Comparison of ENCODE assay signal across 13 cellular contexts in genomic region chr1:226719596-226720386, GRCh38. TPM values are rescaled to one million over a fixed set of nuclear protein-coding genes. Genes with fewer than 3 reads are reported as not detected.
DNase-seq lines count a peak whose midpoint lies in the region; ATAC-seq and TF ChIP-seq lines count a peak whose summit lies in the region.
"Had no signal": no experiment of that assay in that cellular context is flagged by ENCODE, and none has a peak within 500 bp of the region (broad histone marks: within the 10 kb centered on the region; RNA-seq: fewer than 3 reads in every experiment).

No MANE protein-coding gene starts in this region.

- peaks cover 52% of the 10 kb centered on the region for H4K20me1 ChIP-seq in BLaER1

- no peak overlapping the region for H3K4me3 Mint-ChIP-seq in activated naive CD8-positive, alpha-beta T cell treated with anti-CD3 and anti-CD28 coated beads for 36 hours
- peak overlapping the region in 2 of 8 donors; percentile 32 to 34 for H3K4me3 Mint-ChIP-seq in naive B cell
- H3K4me3 Mint-ChIP-seq: mesothelial cell of epicardium had no signal

- H3K9ac ChIP-seq in BLaER1, result no peak overlapping the region

- H3K4me1 ChIP-seq in BLaER1, result peaks cover 94% of the 10 kb centered on the region

- no peaks in the 10 kb centered on the region; the same call in 1 of the 2 replicates for H3K27me3 ChIP-seq in BLaER1

- peak overlapping the region; percentile 7; the same call in 1 of the 2 replicates for H3K27ac ChIP-seq in BLaER1
- no peak overlapping the region for H3K27ac ChIP-seq in coronary artery
- H3K27ac ChIP-seq: VCaP had no signal

- DNase-seq in COLO829 (ENCODE audit: low spot score), result peak; percentile 74
- DNase-seq in activated naive CD8-positive, alpha-beta T cell treated with anti-CD3 and anti-CD28 coated beads for 36 hours, result no peak
- DNase-seq in naive B cell, result no peak
- no peak for DNase-seq in foreskin fibroblast
- DNase-seq in NCI-H187 treated with DMSO at 0.1 percent for 48 hours (lab: John Stamatoyannopoulos, UW), result no peak
- DNase-seq in coronary artery (ENCODE audit: low spot score), result no peak
- DNase-seq: NCI-H1048, NCI-H524 treated with DMSO at 0.1 percent for 48 hours had no signal

- no peaks in the 10 kb centered on the region for H3K9me3 Mint-ChIP-seq in activated naive CD8-positive, alpha-beta T cell treated with anti-CD3 and anti-CD28 coated beads for 36 hours
- no peaks in the 10 kb centered on the region for H3K9me3 Mint-ChIP-seq in naive B cell
- H3K9me3 Mint-ChIP-seq: mesothelial cell of epicardium had no signal

- H3K36me3 ChIP-seq in BLaER1, result peaks cover 34% of the 10 kb centered on the region

- H3K9me3 ChIP-seq in BLaER1, result no peaks in the 10 kb centered on the region

- H3K36me3 Mint-ChIP-seq in activated naive CD8-positive, alpha-beta T cell treated with anti-CD3 and anti-CD28 coated beads for 36 hours, result peaks cover 63% of the 10 kb centered on the region
- peaks cover under 1% of the 10 kb centered on the region in 2 donors for H3K36me3 Mint-ChIP-seq in naive B cell
- H3K36me3 Mint-ChIP-seq: mesothelial cell of epicardium had no signal

- H3K27ac Mint-ChIP-seq in activated naive CD8-positive, alpha-beta T cell treated with anti-CD3 and anti-CD28 coated beads for 36 hours, result peak overlapping the region; percentile 88
- peak overlapping the region in 5 of 6 donors; percentile 38 to 94 (median 69) for H3K27ac Mint-ChIP-seq in naive B cell
- H3K27ac Mint-ChIP-seq: activated T-helper 2 cell treated with anti-CD3 and anti-CD28 coated beads, Interferon-gamma antibody, Interleukin-2, Interleukin-4, amounts not matched to agents 10 μg/mL and 5 μg/mL and 100 μg/mL, durations not matched to agents 14 hours and 24 hours and 36 hours had no signal

- H3K27me3 Mint-ChIP-seq in activated naive CD8-positive, alpha-beta T cell treated with anti-CD3 and anti-CD28 coated beads for 36 hours, result no peaks in the 10 kb centered on the region
- no peaks in the 10 kb centered on the region for H3K27me3 Mint-ChIP-seq in naive B cell

- ATAC-seq in naive B cell (ENCODE audit: low read depth in 2 of 2) (no peak), GM18867 (IDR thresholded peaks at IDR 0.05; ENCODE audit: unreplicated experiment) (no peak)

- H3K4me1 Mint-ChIP-seq in activated naive CD8-positive, alpha-beta T cell treated with anti-CD3 and anti-CD28 coated beads for 36 hours, result peaks cover 85% of the 10 kb centered on the region
- peaks cover 39 to 87% (median 72%) of the 10 kb centered on the region in 3 donors for H3K4me1 Mint-ChIP-seq in naive B cell

- no peak for TF ChIP-seq CTCF in foreskin fibroblast (IDR thresholded peaks at IDR 0.05; ENCODE audit: low read depth, low read length)
- no peak for TF ChIP-seq CTCF in coronary artery (IDR thresholded peaks at IDR 0.05)

- H3K4me3 ChIP-seq in BLaER1 (no peak overlapping the region), foreskin fibroblast (ENCODE audit: low read depth in 1 of 2, low read length in 2 of 2) (no peak overlapping the region), coronary artery (no peak overlapping the region)

- peak overlapping the region; percentile 59 for H3K4me2 ChIP-seq in BLaER1

RNA-seq across cellular contexts. Expression of gene ITPKB, which starts 19.3 kb away (rescaled TPM):
- total RNA-seq in activated naive CD8-positive, alpha-beta T cell treated with anti-CD3 and anti-CD28 coated beads for 36 hours, result 10 to 100 TPM; 30.7 to 30.8 TPM
- polyA plus RNA-seq in naive B cell (ENCODE audit: low read depth in 6 of 6), result 10 to 100 TPM; 24.5 to 48.9 (median 34.1) TPM
